ENCODE assay signal across 6 cellular contexts in the genomic region with DNA sequence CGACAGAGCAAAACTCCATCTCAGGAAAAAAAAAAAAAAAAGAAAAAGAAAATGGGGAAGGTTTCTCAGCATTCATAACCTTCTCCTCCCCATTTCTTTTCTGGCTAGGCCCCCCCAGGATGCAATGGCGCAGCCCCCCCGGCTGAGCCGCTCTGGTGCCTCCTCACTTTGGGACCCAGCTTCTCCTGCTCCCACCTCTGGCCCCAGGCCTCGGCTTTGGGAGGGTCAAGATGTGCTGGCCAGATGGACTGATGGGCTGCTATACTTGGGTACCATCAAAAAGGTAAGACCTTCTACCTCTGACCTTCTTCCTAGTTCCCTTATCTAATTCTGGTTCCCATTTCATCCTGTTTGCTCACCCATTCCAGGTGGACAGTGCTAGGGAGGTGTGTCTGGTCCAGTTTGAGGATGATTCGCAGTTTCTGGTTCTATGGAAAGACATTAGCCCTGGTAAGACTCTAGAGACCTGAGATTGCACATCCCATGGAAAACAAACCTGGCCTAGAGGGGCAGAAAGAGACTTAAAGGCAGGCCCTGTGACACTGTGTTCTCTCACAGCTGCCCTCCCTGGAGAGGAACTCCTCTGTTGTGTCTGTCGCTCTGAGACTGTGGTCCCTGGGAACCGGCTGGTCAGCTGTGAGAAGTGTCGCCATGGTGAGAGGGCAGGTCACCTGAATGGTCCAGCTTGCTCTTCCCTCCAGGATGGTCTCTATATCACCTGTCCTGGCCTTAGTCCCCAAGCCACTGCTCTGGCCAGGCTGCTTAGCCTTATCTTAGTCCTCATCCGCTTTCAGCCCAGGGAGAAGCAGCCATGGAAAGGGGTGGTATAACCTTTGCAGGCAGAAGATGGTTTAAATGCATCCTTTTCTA. TPM values are rescaled to one million over a fixed set of nuclear protein-coding genes. Genes with fewer than 3 reads are reported as not detected.
A peak's percentile ranks its signal among the peaks of the same experiment; 100 is the strongest.
DNase-seq lines count a peak whose midpoint lies in the region; ATAC-seq and TF ChIP-seq lines count a peak whose summit lies in the region.

No MANE protein-coding gene starts in this region.

- H3K36me3 ChIP-seq in HEK293 (ENCODE audit: control insufficient read depth in 2 of 2, insufficient read depth in 1 of 2, low read length in 2 of 2) = peaks cover 12 to 55% of the 10 kb centered on the region in 2 experiments
- H3K36me3 ChIP-seq in adipocyte (ENCODE audit: control insufficient read depth, insufficient read depth, low read length, severe bottlenecking) = peaks cover 38% of the 10 kb centered on the region
- H3K36me3 ChIP-seq in ovary = no peaks in the 10 kb centered on the region
- H3K36me3 ChIP-seq in SJCRH30 = peaks cover 19% of the 10 kb centered on the region

- POLR2A ChIA-PET in HEK293 (lab: Yijun Ruan, JAX) = interaction anchor here (0.7 to 3.3 kb wide), 4 partner anchors 16 to 136 kb away, joined by 3 to 22 read pairs (median 6); partner anchors contain the start of genes B3GALT4, RGL2 and ZBTB22

- intact Hi-C loops in ovary (cut with DNase I) = loop anchor here in 3 of 4 donors (10.0 kb wide), 3 partner anchors 98 to 138 kb away; partner anchors contain the start of genes B3GALT4 (in 1 of the 3), RGL2 (in 1 of the 3), RPS18 (in 1 of the 3) and TAPBP (in 1 of the 3)

- H3K4me1 ChIP-seq in HEK293 (ENCODE audit: control insufficient read depth, insufficient read depth, low read length) = peaks cover 4% of the 10 kb centered on the region; the same call in 1 of the 2 replicates
- peaks cover 27% of the 10 kb centered on the region for H3K4me1 ChIP-seq in adipocyte (ENCODE audit: control insufficient read depth, insufficient read depth, low read length)
- H3K4me1 ChIP-seq in ovary (ENCODE audit: insufficient read depth) = no peaks in the 10 kb centered on the region
- H3K4me1 ChIP-seq in SJCRH30 = peaks cover 5% of the 10 kb centered on the region

- H3K9me3 ChIP-seq in HEK293 (ENCODE audit: control insufficient read depth, insufficient read depth, low read depth, low read length) = no peaks in the 10 kb centered on the region
- no peaks in the 10 kb centered on the region for H3K9me3 ChIP-seq in adipocyte (ENCODE audit: control insufficient read depth, low read length)
- H3K9me3 ChIP-seq in ovary = no peaks in the 10 kb centered on the region
- H3K9me3 ChIP-seq in SJCRH30 (replicated peaks) = no peaks in the 10 kb centered on the region

- H3K9ac ChIP-seq in adipocyte (ENCODE audit: low read length) = peak overlapping the region; percentile 89

- H3K27me3 ChIP-seq in adipocyte (replicated peaks; ENCODE audit: control insufficient read depth, insufficient read depth, low read length) = no peaks in the 10 kb centered on the region
- H3K27me3 ChIP-seq in ovary = no peaks in the 10 kb centered on the region
- H3K27me3 ChIP-seq in SJCRH30 = no peaks in the 10 kb centered on the region

- TF ChIP-seq POLR2A in ovary (IDR thresholded peaks at IDR 0.05) = no peak

- no peak for ATAC-seq in HG03571 (IDR thresholded peaks at IDR 0.05; ENCODE audit: unreplicated experiment)
- no peak for ATAC-seq in GM21447 (IDR thresholded peaks at IDR 0.05; ENCODE audit: unreplicated experiment)

- H3K4me3 ChIP-seq in HEK293 (ENCODE audit: low read depth, low read length) (no peak overlapping the region), adipocyte (ENCODE audit: low read length) (peak overlapping the region; percentile 83), ovary (peak overlapping the region; percentile 98), SJCRH30 (no peak overlapping the region)

- CTCF ChIA-PET in HEK293 (lab: Yijun Ruan, JAX) = interaction anchor here (0.7 to 1.4 kb wide), 4 partner anchors 8 to 747 kb away, joined by 5 to 6 read pairs (median 5); no protein-coding TSS in a partner anchor

- no peak for DNase-seq in adipocyte (ENCODE audit: low read depth)
- DNase-seq in ovary = peak in 1 of 5 donors; percentile 20
- no peak for DNase-seq in SJCRH30

- WGBS in ovary, 3 donors = 81 to 84% (median 83%) methylated on average over 9 to 10 of the region's 10 CpGs

- no peak for TF ChIP-seq CTCF in HEK293 (tag by site-specific recombination; IDR thresholded peaks at IDR 0.05)
- TF ChIP-seq CTCF in ovary (IDR thresholded peaks at IDR 0.05) = no peak

- H3K27ac ChIP-seq in HEK293 (ENCODE audit: extremely low read depth, low read depth, low read length) (no peak overlapping the region), ovary (peak overlapping the region; percentile 16 to 98), SJCRH30 (no peak overlapping the region)

- no peak for TF ChIP-seq EP300 in ovary (IDR thresholded peaks at IDR 0.05)

TF ChIP-seq in HEK293, 187 proteins besides CTCF, POLR2A, EP300 and RAD21:
- TF ChIP-seq PATZ1 (tag by site-specific recombination; IDR thresholded peaks at IDR 0.05) = 0 out of 2 replicates have a peak, but pooled peaks have one; percentile 24
- no peak for TF ChIP-seq ZNF175 (tag by site-specific recombination; IDR thresholded peaks at IDR 0.05)
- no peak for TF ChIP-seq ZNF513 (tag by site-specific recombination; IDR thresholded peaks at IDR 0.05)

RNA-seq across cellular contexts. Expression of gene PHF1, which starts 1.6 kb away (rescaled TPM):
- 100 to 1,000 TPM in 5 of 7 donors, 10 to 100 TPM in 2; 94.3 to 182 (median 123) TPM for total RNA-seq in ovary
- 100 to 1,000 TPM in 1 of 2 donors, 10 to 100 TPM in 1; 80.7 to 179 TPM for polyA plus RNA-seq in ovary
- 21.8 and 25.5 TPM in 2 replicates for total RNA-seq in SJCRH30 (2014; rRNA removed; shearing (Covaris generic))

RNA-seq across cellular contexts. Expression of gene CUTA, which starts 5.5 kb away (rescaled TPM):
- total RNA-seq in ovary = 100 to 1,000 TPM; 125 to 238 (median 177) TPM
- 100 to 1,000 TPM; 173 to 250 TPM for polyA plus RNA-seq in ovary
- 181 and 210 TPM in 2 replicates for total RNA-seq in SJCRH30 (2014; rRNA removed; shearing (Covaris generic))

RNA-seq across cellular contexts. Expression of gene SYNGAP1, which starts 7.5 kb away (rescaled TPM):
- 10 to 100 TPM; 17.5 to 60.0 (median 43.1) TPM for total RNA-seq in ovary
- 10 to 100 TPM; 14.6 to 29.8 TPM for polyA plus RNA-seq in ovary
- 1.8 and 2.5 TPM in 2 replicates for total RNA-seq in SJCRH30 (2014; rRNA removed; shearing (Covaris generic))

RNA-seq across cellular contexts. Expression of gene KIFC1, which starts 20.8 kb away (rescaled TPM):
- total RNA-seq in ovary = 1 to 10 TPM in 6 of 7 donors, under 1 TPM in 1; 0.60 to 3.9 (median 2.2) TPM
- 1 to 10 TPM; 1.7 to 2.3 TPM for polyA plus RNA-seq in ovary
- total RNA-seq in SJCRH30 (2014; rRNA removed; shearing (Covaris generic)) = 80.5 and 84.5 TPM in 2 replicates

RNA-seq across cellular contexts. Expression of gene ZBTB9, which starts 42.0 kb away (rescaled TPM):
- 10 to 100 TPM in 3 of 7 donors, 1 to 10 TPM in 4; 2.4 to 13.5 (median 8.8) TPM for total RNA-seq in ovary
- 10 to 100 TPM in 1 of 2 donors, 1 to 10 TPM in 1; 5.5 to 10.8 TPM for polyA plus RNA-seq in ovary
- 9.0 and 11.4 TPM in 2 replicates for total RNA-seq in SJCRH30 (2014; rRNA removed; shearing (Covaris generic))

Comparison
In these comparisons a context has a peak if more than half of its experiments do, and no peak if none do; other contexts are left out.
1. H3K27ac ChIP-seq: peak in ovary (2 of 2); none in HEK293 (single experiment) and SJCRH30 (single experiment).
2. H3K4me3 ChIP-seq: peak in adipocyte (single experiment) and ovary (single experiment); none in HEK293 (single experiment) and SJCRH30 (single experiment).